ENCODE assay signal across 8 cellular contexts in the genomic region with DNA sequence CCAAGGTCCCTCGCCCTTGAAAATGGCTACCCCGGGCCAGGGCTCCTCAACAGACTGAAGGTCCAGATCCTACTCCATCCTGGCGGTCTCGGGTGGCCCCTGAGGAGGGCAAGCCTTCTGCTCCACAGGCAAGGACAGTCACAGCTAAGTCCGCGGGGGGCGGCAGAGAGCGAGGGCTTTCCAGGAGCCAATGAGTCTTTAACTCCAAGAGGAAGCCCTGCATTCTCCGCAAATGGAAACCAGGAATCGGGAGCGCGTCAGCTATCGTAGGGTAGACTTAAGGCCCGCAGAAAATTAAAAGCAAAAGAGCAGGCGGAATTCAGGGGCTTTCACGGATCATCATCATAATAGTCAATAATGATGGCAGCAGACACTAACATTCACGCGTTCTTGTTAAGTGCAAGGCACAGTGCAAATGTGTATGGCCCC.
DNase-seq lines count a peak whose midpoint lies in the region; ATAC-seq, FAIRE-seq and TF ChIP-seq lines count a peak whose summit lies in the region.

No MANE protein-coding gene starts in this region.

- H3K9me3 Mint-ChIP-seq in T-cell, result peaks cover 0 to 11% (median 0%) of the 10 kb centered on the region in 3 donors

- peak; percentile 68 for ATAC-seq in HG02678 (IDR thresholded peaks at IDR 0.05; ENCODE audit: unreplicated experiment)
- peak; percentile 55 to 73 (median 60) for ATAC-seq in T-cell (replicated peaks in 1 of 4)
- peak; percentile 91 to 94 for ATAC-seq in left cardiac atrium

- no peak for FAIRE-seq in urothelium cell line (lab: Jason Lieb, UNC)

- CTCF ChIA-PET in T-cell (lab: Charles Lee), result interaction anchor here (0.6 to 2.2 kb wide), 21 partner anchors 9 to 280 kb away, joined by 3 to 22 read pairs (median 3); partner anchors contain the start of genes DMXL1 (in 1 of the 2) and DTWD2 (in 1 of the 2)

- DNase-seq in GM12864 (ENCODE audit: low read depth) (peak; percentile 84), NCI-H1105 treated with DMSO at 0.1 percent for 48 hours (lab: John Stamatoyannopoulos, UW) (peak; percentile 80), T-cell (peak; percentile 55 to 92 (median 80)), amygdala (lab: John Stamatoyannopoulos, UW) (peak in 55 of 56 donors; percentile 30 to 94 (median 76)), left cardiac atrium (peak; percentile 95), posterior cingulate gyrus (peak; percentile 73 to 98 (median 88)), urothelium cell line (ENCODE audit: low spot score) (peak; percentile 89)

- peak; percentile 34 for TF ChIP-seq CTCF in GM12864 (IDR thresholded peaks at IDR 0.05; ENCODE audit: low read depth, low read length, missing control alignments)

- POLR2A ChIA-PET in T-cell (lab: Charles Lee), result interaction anchor here (0.5 to 1.0 kb wide), 7 partner anchors 8 to 197 kb away, joined by 3 to 7 read pairs (median 4); partner anchors contain the start of gene DMXL1 (in 1 of the 2)

- H3K4me1 Mint-ChIP-seq in T-cell, result peaks cover 55 to 75% (median 61%) of the 10 kb centered on the region in 3 donors

- peak overlapping the region; percentile 77 for H3K4me3 ChIP-seq in GM12864 (ENCODE audit: low read depth, low read length)

- H3K4me3 Mint-ChIP-seq in T-cell, result peak overlapping the region; percentile 98 to 100 (median 100)

- peaks cover 9% of the 10 kb centered on the region for H3K36me3 Mint-ChIP-seq in T-cell

- H3K27me3 Mint-ChIP-seq in T-cell, result no peaks in the 10 kb centered on the region

- H3K27ac Mint-ChIP-seq in T-cell, result peak overlapping the region; percentile 97 to 99

- intact Hi-C loops in left cardiac atrium (cut with DNase I), result loop anchor here in 1 of 2 donors (2.0 to 10.0 kb wide), 3 partner anchors 67 to 281 kb away; no protein-coding TSS in a partner anchor
- intact Hi-C loops in posterior cingulate gyrus (cut with DNase I), result loop anchor here (2.0 to 5.0 kb wide), 2 partner anchors 144 to 197 kb away; partner anchors contain the start of gene DMXL1

Comparison
In these comparisons a context has a peak if more than half of its experiments do, and no peak if none do; other contexts are left out.
1. Peak in every context shown above with its lines: DNase-seq, ATAC-seq and H3K4me3 ChIP-seq.